9 cellular contexts compared by ENCODE assay signal in genomic region chr3:55405436-55405835, GRCh38.
DNase-seq lines count a peak whose midpoint lies in the region; ATAC-seq and TF ChIP-seq lines count a peak whose summit lies in the region.
"Had no signal": no experiment of that assay in that cellular context is flagged by ENCODE, and none has a peak within 500 bp of the region (broad histone marks: within the 10 kb centered on the region; RNA-seq: fewer than 3 reads in every experiment).

No MANE protein-coding gene starts in this region.

- ATAC-seq in activated CD4-positive, alpha-beta T cell treated with anti-CD3 and anti-CD28 coated beads for 36 hours = no peak

- H3K4me3 Mint-ChIP-seq in activated CD4-positive, alpha-beta T cell treated with anti-CD3 and anti-CD28 coated beads for 36 hours = no peak overlapping the region
- H3K4me3 Mint-ChIP-seq in activated CD4-positive, alpha-beta T cell treated with anti-CD3 and anti-CD28 coated beads, Interleukin-2, amount 10 ng/mL, durations not matched to agents 7 days and 5 days = no peak overlapping the region
- no peak overlapping the region for H3K4me3 Mint-ChIP-seq in progenitor cell of endocrine pancreas (ENCODE audit: low read depth)

- POLR2A ChIA-PET in activated CD4-positive, alpha-beta T cell treated with anti-CD3 and anti-CD28 coated beads for 36 hours (lab: Charles Lee) = no interaction called here
- POLR2A ChIA-PET in activated CD4-positive, alpha-beta T cell treated with anti-CD3 and anti-CD28 coated beads, Interleukin-2, amount 10 ng/mL, durations not matched to agents 7 days and 5 days (lab: Charles Lee) = no interaction called here

- H3K36me3 Mint-ChIP-seq in activated CD4-positive, alpha-beta T cell treated with anti-CD3 and anti-CD28 coated beads for 36 hours (ENCODE audit: low read depth) = no peaks in the 10 kb centered on the region
- no peaks in the 10 kb centered on the region for H3K36me3 Mint-ChIP-seq in activated CD4-positive, alpha-beta T cell treated with anti-CD3 and anti-CD28 coated beads, Interleukin-2, amount 10 ng/mL, durations not matched to agents 7 days and 5 days (ENCODE audit: low read depth)
- H3K36me3 Mint-ChIP-seq in progenitor cell of endocrine pancreas (ENCODE audit: insufficient read depth) = no peaks in the 10 kb centered on the region

- CTCF ChIA-PET in activated CD4-positive, alpha-beta T cell treated with anti-CD3 and anti-CD28 coated beads for 36 hours (lab: Charles Lee) = no interaction called here
- CTCF ChIA-PET in activated CD4-positive, alpha-beta T cell treated with anti-CD3 and anti-CD28 coated beads, Interleukin-2, amount 10 ng/mL, durations not matched to agents 7 days and 5 days (lab: Charles Lee) = no interaction called here

- no peaks in the 10 kb centered on the region for H3K4me1 Mint-ChIP-seq in activated CD4-positive, alpha-beta T cell treated with anti-CD3 and anti-CD28 coated beads for 36 hours
- H3K4me1 Mint-ChIP-seq in activated CD4-positive, alpha-beta T cell treated with anti-CD3 and anti-CD28 coated beads, Interleukin-2, amount 10 ng/mL, durations not matched to agents 7 days and 5 days = no peaks in the 10 kb centered on the region
- peaks cover 15% of the 10 kb centered on the region for H3K4me1 Mint-ChIP-seq in progenitor cell of endocrine pancreas (ENCODE audit: low read depth)

- H3K9me3 Mint-ChIP-seq in activated CD4-positive, alpha-beta T cell treated with anti-CD3 and anti-CD28 coated beads for 36 hours (ENCODE audit: low read depth) = peaks cover 10% of the 10 kb centered on the region
- H3K9me3 Mint-ChIP-seq in activated CD4-positive, alpha-beta T cell treated with anti-CD3 and anti-CD28 coated beads, Interleukin-2, amount 10 ng/mL, durations not matched to agents 7 days and 5 days = peaks cover 2% of the 10 kb centered on the region
- peaks cover 2% of the 10 kb centered on the region for H3K9me3 Mint-ChIP-seq in progenitor cell of endocrine pancreas (ENCODE audit: low read depth)

- TF ChIP-seq CTCF in progenitor cell of endocrine pancreas (IDR thresholded peaks at IDR 0.05; ENCODE audit: unreplicated experiment) = peak; percentile 47

- intact Hi-C loops in activated CD4-positive, alpha-beta T cell treated with anti-CD3 and anti-CD28 coated beads for 36 hours (cut with DNase I, micrococcal nuclease) = loop anchor here in 1 of 2 experiments (1.0 to 10.0 kb wide), 2 partner anchors 551 to 981 kb away; no protein-coding TSS in a partner anchor

- H3K27me3 Mint-ChIP-seq in activated CD4-positive, alpha-beta T cell treated with anti-CD3 and anti-CD28 coated beads for 36 hours = no peaks in the 10 kb centered on the region
- no peaks in the 10 kb centered on the region for H3K27me3 Mint-ChIP-seq in activated CD4-positive, alpha-beta T cell treated with anti-CD3 and anti-CD28 coated beads, Interleukin-2, amount 10 ng/mL, durations not matched to agents 7 days and 5 days
- peaks cover 12% of the 10 kb centered on the region for H3K27me3 Mint-ChIP-seq in progenitor cell of endocrine pancreas

- H3K27ac Mint-ChIP-seq in activated CD4-positive, alpha-beta T cell treated with anti-CD3 and anti-CD28 coated beads for 36 hours = no peak overlapping the region
- H3K27ac Mint-ChIP-seq in activated CD4-positive, alpha-beta T cell treated with anti-CD3 and anti-CD28 coated beads, Interleukin-2, amount 10 ng/mL, durations not matched to agents 7 days and 5 days = no peak overlapping the region
- peak overlapping the region; percentile 69 for H3K27ac Mint-ChIP-seq in progenitor cell of endocrine pancreas

- DNase-seq in activated CD4-positive, alpha-beta T cell treated with anti-CD3 and anti-CD28 coated beads for 36 hours = peak; percentile 39
- no peak for DNase-seq in activated CD4-positive, alpha-beta T cell treated with anti-CD3 and anti-CD28 coated beads, Interleukin-2, amount 10 ng/mL, durations not matched to agents 7 days and 5 days
- DNase-seq in NAMALWA (ENCODE audit: low spot score) (peak; percentile 26), cerebellar cortex (ENCODE audit: low spot score) (peak; percentile 3), progenitor cell of endocrine pancreas (ENCODE audit: low spot score, unreplicated experiment) (no peak), NCI-H1694 (lab: John Stamatoyannopoulos, UW) (no peak), SKM-1 treated with dmso at 0.1 percent for 144 hours (lab: John Stamatoyannopoulos, UW; ENCODE audit: unreplicated experiment) (no peak), hippocampal formation (lab: John Stamatoyannopoulos, UW) (no peak)
- DNase-seq: stimulated activated CD4-positive, alpha-beta T cell treated with anti-CD3 and anti-CD28 coated beads, Interleukin-4, amount 100 ng/mL, for 4 hours had no signal

Comparison
In these comparisons a context has a peak if more than half of its experiments do, and no peak if none do; other contexts are left out.
1. DNase-seq: peak in activated CD4-positive, alpha-beta T cell treated with anti-CD3 and anti-CD28 coated beads for 36 hours (single experiment), NAMALWA (single experiment) and cerebellar cortex (single experiment); none in activated CD4-positive, alpha-beta T cell treated with anti-CD3 and anti-CD28 coated beads, Interleukin-2, amount 10 ng/mL, durations not matched to agents 7 days and 5 days (single experiment), progenitor cell of endocrine pancreas (single experiment), NCI-H1694 (single experiment), SKM-1 treated with dmso at 0.1 percent for 144 hours (single experiment) and hippocampal formation (0 of 2).